In the genomic region with DNA sequence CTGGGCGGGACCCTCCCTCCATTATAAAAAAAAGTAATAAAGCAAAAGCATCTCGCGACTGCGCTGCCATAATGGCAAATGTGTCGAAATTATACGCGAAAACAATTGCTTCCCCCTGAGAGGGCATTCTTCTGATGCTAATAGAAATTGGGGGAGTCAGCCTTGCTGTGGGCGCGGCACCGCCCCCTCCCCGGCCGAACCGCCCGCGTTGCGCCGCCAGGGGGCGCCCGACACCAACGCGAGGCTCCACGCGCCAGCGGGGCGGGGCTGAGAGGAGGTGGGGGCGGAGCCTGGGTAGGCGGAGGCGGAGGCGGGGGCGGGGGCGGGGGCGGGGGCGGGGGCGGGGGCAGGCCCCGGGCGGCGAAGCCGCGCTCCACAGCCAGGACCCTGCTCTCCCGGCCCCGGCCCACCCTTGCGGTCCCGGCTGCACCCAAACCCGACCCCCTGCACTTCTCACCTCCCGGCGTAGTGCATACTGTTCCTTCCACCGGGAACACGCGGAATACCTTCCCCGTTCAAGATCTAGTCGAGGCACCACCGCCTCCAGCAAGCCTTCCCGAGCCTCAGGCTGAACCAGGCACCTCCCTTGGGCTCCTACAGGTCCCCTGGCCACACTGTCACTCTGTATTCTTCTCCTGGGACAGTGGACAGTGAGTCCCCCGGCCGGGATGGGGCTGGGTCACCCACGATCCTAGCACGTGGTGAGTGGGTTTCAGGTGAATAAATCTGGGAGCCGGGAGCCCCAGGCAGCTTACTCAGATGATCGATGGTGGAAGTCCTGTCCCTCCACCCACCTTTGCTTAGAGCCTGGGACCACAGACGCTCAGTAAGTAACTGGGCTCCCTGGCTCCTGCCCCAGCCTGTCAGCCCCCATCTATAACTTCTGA, we compare ENCODE assay signal across 8 cellular contexts. TPM values are rescaled to one million over a fixed set of nuclear protein-coding genes. Genes with fewer than 3 reads are reported as not detected.
DNase-seq lines count a peak whose midpoint lies in the region; FAIRE-seq and TF ChIP-seq lines count a peak whose summit lies in the region.

No MANE protein-coding gene starts in this region.

- H3K9me2 ChIP-seq in hepatocyte (replicated peaks; ENCODE audit: insufficient read depth) = no peaks in the 10 kb centered on the region

- H3K79me2 ChIP-seq in astrocyte (ENCODE audit: insufficient read depth, low read length) = no peaks in the 10 kb centered on the region
- H3K79me2 ChIP-seq in hepatocyte = no peaks in the 10 kb centered on the region

- TF ChIP-seq CTCF in AG09319 (IDR thresholded peaks at IDR 0.05; ENCODE audit: low read depth, low read length) (peak; percentile 45), astrocyte (IDR thresholded peaks at IDR 0.05; ENCODE audit: insufficient read depth, low read depth, low read length) (peak; percentile 55), hepatocyte (IDR thresholded peaks at IDR 0.05; ENCODE audit: poor library complexity) (peak; percentile 93), vagina (IDR thresholded peaks at IDR 0.05) (peak; percentile 83 to 95 (median 92))

- H3K4me2 ChIP-seq in astrocyte (ENCODE audit: low read length) = peak overlapping the region; percentile 99
- peak overlapping the region; percentile 100 for H3K4me2 ChIP-seq in hepatocyte

- no peak overlapping the region for H3K27ac ChIP-seq in astrocyte (ENCODE audit: low read depth, low read length)
- peak overlapping the region; percentile 87 for H3K27ac ChIP-seq in hepatocyte
- no peak overlapping the region for H3K27ac ChIP-seq in rectal smooth muscle tissue (ENCODE audit: low read depth, low read length)
- peak overlapping the region; percentile 76 for H3K27ac ChIP-seq in vagina

- H3K36me3 Mint-ChIP-seq in astrocyte (ENCODE audit: low read depth, unreplicated experiment) = no peaks in the 10 kb centered on the region

- DNase-seq in AG09319 (ENCODE audit: extremely low read depth, low read depth) = no peak
- DNase-seq in GM19239 (ENCODE audit: insufficient read length, low spot score) = peak; percentile 80
- DNase-seq in MG63 = peak; percentile 60
- DNase-seq in T1000 (lab: John Stamatoyannopoulos, UW) = peak; percentile 75
- DNase-seq in astrocyte (ENCODE audit: low read depth) = no peak
- DNase-seq in hepatocyte (ENCODE audit: low spot score) = peak; percentile 95
- DNase-seq in vagina (ENCODE audit: extremely low spot score in 2 of 2) = no peak

- peaks cover 17% of the 10 kb centered on the region for H3K27me3 Mint-ChIP-seq in astrocyte (ENCODE audit: low read depth, unreplicated experiment)

- no peak for FAIRE-seq in GM19239 (lab: Jason Lieb, UNC)
- FAIRE-seq in astrocyte (lab: Jason Lieb, UNC) = no peak

- TF ChIP-seq POLR2A in vagina (IDR thresholded peaks at IDR 0.05) = no peak

- H3K4me1 Mint-ChIP-seq in astrocyte (ENCODE audit: low read depth, unreplicated experiment) = peaks cover 5% of the 10 kb centered on the region

- H3K4me3 ChIP-seq in MG63 (peak overlapping the region; percentile 45), astrocyte (ENCODE audit: insufficient read depth, low read depth, low read length) (peak overlapping the region; percentile 62), hepatocyte (peak overlapping the region; percentile 93), rectal smooth muscle tissue (ENCODE audit: low read length) (peak overlapping the region; percentile 64), vagina (peak overlapping the region; percentile 64 to 66)

- peak overlapping the region; percentile 69 for H3K9ac ChIP-seq in astrocyte (ENCODE audit: low read length)
- no peak overlapping the region for H3K9ac ChIP-seq in rectal smooth muscle tissue (ENCODE audit: low read length)

- H4K20me1 ChIP-seq in astrocyte (ENCODE audit: insufficient read depth, low read length) (no peaks in the 10 kb centered on the region), hepatocyte (ENCODE audit: insufficient read depth, poor library complexity, severe bottlenecking) (no peaks in the 10 kb centered on the region)

- intact Hi-C loops in vagina (cut with DNase I) = loop anchor here (2.0 kb wide), 1 partner anchor 166 kb away; no protein-coding TSS in a partner anchor

- no peaks in the 10 kb centered on the region for H3K9me3 Mint-ChIP-seq in astrocyte (ENCODE audit: unreplicated experiment)

- H3K27ac Mint-ChIP-seq in astrocyte (ENCODE audit: unreplicated experiment) = no peak overlapping the region

- no peaks in the 10 kb centered on the region for H3K9me3 ChIP-seq in MG63
- H3K9me3 ChIP-seq in astrocyte (ENCODE audit: insufficient read depth, low read depth, low read length) = no peaks in the 10 kb centered on the region
- no peaks in the 10 kb centered on the region for H3K9me3 ChIP-seq in hepatocyte (ENCODE audit: low read depth)
- no peaks in the 10 kb centered on the region for H3K9me3 ChIP-seq in vagina

- H3K36me3 ChIP-seq in MG63 (no peaks in the 10 kb centered on the region), astrocyte (ENCODE audit: insufficient read depth, low read length) (no peaks in the 10 kb centered on the region), hepatocyte (replicated peaks; ENCODE audit: insufficient read depth, low read depth) (no peaks in the 10 kb centered on the region), rectal smooth muscle tissue (ENCODE audit: control insufficient read depth, insufficient read depth, low read length) (no peaks in the 10 kb centered on the region), vagina (no peaks in the 10 kb centered on the region)

- peak overlapping the region; percentile 83 for H3K4me3 Mint-ChIP-seq in astrocyte (ENCODE audit: unreplicated experiment)

- WGBS in hepatocyte (ENCODE audit: low lambda C conversion rate, missing lambda C conversion rate) = 3% methylated on average over 39 of the region's 60 CpGs

- H2AFZ ChIP-seq in astrocyte (ENCODE audit: low read depth, low read length) = peak overlapping the region; percentile 95
- peak overlapping the region; percentile 98 for H2AFZ ChIP-seq in hepatocyte

- H3K4me1 ChIP-seq in astrocyte (ENCODE audit: insufficient read depth, low read length) (peaks cover 9% of the 10 kb centered on the region), hepatocyte (ENCODE audit: insufficient read depth) (peaks cover 36% of the 10 kb centered on the region), rectal smooth muscle tissue (ENCODE audit: control insufficient read depth, insufficient read depth, low read length) (peaks cover 9% of the 10 kb centered on the region), vagina (peaks cover 24% of the 10 kb centered on the region)

- 0 out of 2 replicates have a peak, but pooled peaks cover 2% of the 10 kb centered on the region for H3K27me3 ChIP-seq in MG63
- peaks cover 5% of the 10 kb centered on the region for H3K27me3 ChIP-seq in astrocyte (ENCODE audit: insufficient read depth, low read length)
- no peaks in the 10 kb centered on the region for H3K27me3 ChIP-seq in hepatocyte
- H3K27me3 ChIP-seq in rectal smooth muscle tissue (ENCODE audit: control insufficient read depth, insufficient read depth, low read length) = no peaks in the 10 kb centered on the region
- no peaks in the 10 kb centered on the region for H3K27me3 ChIP-seq in vagina

RNA-seq across cellular contexts. Expression of a gene that starts 15.5 kb away (rescaled TPM):
- total RNA-seq in MG63 (2014; rRNA removed; shearing (Covaris generic); ENCODE audit: low replicate concordance) = not detected in 2 replicates
- total RNA-seq in astrocyte (not detected in 2 replicates), hepatocyte (14.4 and 14.9 TPM in 2 replicates), vagina (not detected)
- polyA plus RNA-seq in hepatocyte = 41.8 and 71.5 TPM in 2 replicates

RNA-seq across cellular contexts. Expression of a gene that starts 28.5 kb away (rescaled TPM):
- total RNA-seq in MG63 (2014; rRNA removed; shearing (Covaris generic); ENCODE audit: low replicate concordance) = 64.1 and 85.1 TPM in 2 replicates
- total RNA-seq in astrocyte = 107 and 117 TPM in 2 replicates
- total RNA-seq in hepatocyte = 30.9 and 62.9 TPM in 2 replicates
- polyA plus RNA-seq in hepatocyte = 42.0 and 43.6 TPM in 2 replicates
- total RNA-seq in vagina = 42.5 TPM

RNA-seq across cellular contexts. Expression of a gene that starts 40.5 kb away (rescaled TPM):
- total RNA-seq in MG63 (2014; rRNA removed; shearing (Covaris generic); ENCODE audit: low replicate concordance) = 17.1 and 20.5 TPM in 2 replicates
- total RNA-seq in astrocyte (18.3 and 18.7 TPM in 2 replicates), hepatocyte (65.7 and 94.2 TPM in 2 replicates), vagina (49.6 TPM)
- 193 and 289 TPM in 2 replicates for polyA plus RNA-seq in hepatocyte

Comparison
In these comparisons a context has a peak if more than half of its experiments do, and no peak if none do; other contexts are left out.
1. DNase-seq: peak in GM19239 (single experiment), MG63 (single experiment), T1000 (single experiment) and hepatocyte (single experiment); none in AG09319 (single experiment), astrocyte (single experiment) and vagina (0 of 2).
2. H3K27ac ChIP-seq: peak in hepatocyte (single experiment) and vagina (single experiment); none in astrocyte (single experiment) and rectal smooth muscle tissue (single experiment).
3. RNA of a gene that starts 15.5 kb away (total RNA-seq): 14.4 to 14.9 TPM in hepatocyte; not detected in MG63, not detected in astrocyte and not detected in vagina (single experiment); every median in the first group is over 10 times any median in the second.
4. Peak in every context shown above with its lines, with median percentiles within 50 percentile points of each other: CTCF ChIP-seq and H3K4me3 ChIP-seq.